1 cellular context compared by ENCODE assay signal in the genomic region with DNA sequence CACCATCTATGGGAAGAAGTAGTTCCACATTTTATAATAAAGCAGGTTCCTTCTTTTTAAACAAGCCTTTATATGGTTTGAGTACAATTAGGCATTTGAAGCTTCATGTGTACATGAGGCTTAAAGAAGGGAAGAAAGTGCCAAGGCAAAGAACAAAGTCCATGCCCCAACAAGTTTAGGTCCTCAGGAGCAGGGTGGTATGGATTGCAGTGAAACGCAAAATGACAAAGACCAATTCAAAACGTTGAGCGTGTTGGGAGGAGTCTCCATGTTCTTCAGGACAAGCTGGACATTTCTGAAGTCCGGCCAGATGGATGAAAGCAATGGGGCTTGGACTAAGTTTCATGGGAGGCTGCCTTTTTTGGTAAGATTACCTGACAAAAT.
TF ChIP-seq lines count a peak whose summit lies in the region.

No MANE protein-coding gene starts in this region.

TF ChIP-seq in HepG2, 621 proteins besides CTCF, POLR2A, EP300 and RAD21 (continued from another document and continues in another):
- TF ChIP-seq, protein P1, sequence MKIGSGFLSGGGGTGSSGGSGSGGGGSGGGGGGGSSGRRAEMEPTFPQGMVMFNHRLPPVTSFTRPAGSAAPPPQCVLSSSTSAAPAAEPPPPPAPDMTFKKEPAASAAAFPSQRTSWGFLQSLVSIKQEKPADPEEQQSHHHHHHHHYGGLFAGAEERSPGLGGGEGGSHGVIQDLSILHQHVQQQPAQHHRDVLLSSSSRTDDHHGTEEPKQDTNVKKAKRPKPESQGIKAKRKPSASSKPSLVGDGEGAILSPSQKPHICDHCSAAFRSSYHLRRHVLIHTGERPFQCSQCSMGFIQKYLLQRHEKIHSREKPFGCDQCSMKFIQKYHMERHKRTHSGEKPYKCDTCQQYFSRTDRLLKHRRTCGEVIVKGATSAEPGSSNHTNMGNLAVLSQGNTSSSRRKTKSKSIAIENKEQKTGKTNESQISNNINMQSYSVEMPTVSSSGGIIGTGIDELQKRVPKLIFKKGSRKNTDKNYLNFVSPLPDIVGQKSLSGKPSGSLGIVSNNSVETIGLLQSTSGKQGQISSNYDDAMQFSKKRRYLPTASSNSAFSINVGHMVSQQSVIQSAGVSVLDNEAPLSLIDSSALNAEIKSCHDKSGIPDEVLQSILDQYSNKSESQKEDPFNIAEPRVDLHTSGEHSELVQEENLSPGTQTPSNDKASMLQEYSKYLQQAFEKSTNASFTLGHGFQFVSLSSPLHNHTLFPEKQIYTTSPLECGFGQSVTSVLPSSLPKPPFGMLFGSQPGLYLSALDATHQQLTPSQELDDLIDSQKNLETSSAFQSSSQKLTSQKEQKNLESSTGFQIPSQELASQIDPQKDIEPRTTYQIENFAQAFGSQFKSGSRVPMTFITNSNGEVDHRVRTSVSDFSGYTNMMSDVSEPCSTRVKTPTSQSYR (CRISPR knock-in tag; IDR thresholded peaks at IDR 0.05; ENCODE audit: borderline replicate concordance) = no peak
- TF ChIP-seq ZNF644 (CRISPR knock-in tag; IDR thresholded peaks at IDR 0.05; ENCODE audit: low read depth) (peak; percentile 87), HNF4A (CRISPR knock-in tag; IDR thresholded peaks at IDR 0.05) (peak; percentile 92), ZNF713 (CRISPR knock-in tag; IDR thresholded peaks at IDR 0.05) (no peak), POGZ (CRISPR knock-in tag; IDR thresholded peaks at IDR 0.05) (no peak), KDM6A (CRISPR knock-in tag; IDR thresholded peaks at IDR 0.05; ENCODE audit: low read depth) (0 out of 2 replicates have a peak, but pooled peaks have one; percentile 37), FIP1L1 (IDR thresholded peaks at IDR 0.05; ENCODE audit: borderline replicate concordance, insufficient read depth, low read depth, low read length) (no peak), ZNF546 (CRISPR knock-in tag; conservative IDR thresholded peaks at IDR 0.05) (no peak), HDAC1 (CRISPR knock-in tag; IDR thresholded peaks at IDR 0.05) (no peak), FOSL1 (CRISPR knock-in tag; IDR thresholded peaks at IDR 0.05; ENCODE audit: borderline replicate concordance) (no peak), ZNF816 (CRISPR knock-in tag; IDR thresholded peaks at IDR 0.05; ENCODE audit: borderline replicate concordance) (no peak), SRY (CRISPR knock-in tag; IDR thresholded peaks at IDR 0.05) (no peak), RBFOX2 (IDR thresholded peaks at IDR 0.05; ENCODE audit: low read depth, low read length) (no peak), GTF2F1 (IDR thresholded peaks at IDR 0.05; ENCODE audit: low read length) (no peak), MTF1 (CRISPR knock-in tag; IDR thresholded peaks at IDR 0.05) (no peak), SCMH1 (CRISPR knock-in tag; IDR thresholded peaks at IDR 0.05; ENCODE audit: borderline replicate concordance) (no peak), SNRNP70 (IDR thresholded peaks at IDR 0.05; ENCODE audit: low read depth, low read length) (no peak), ZC3H13 (CRISPR knock-in tag; IDR thresholded peaks at IDR 0.05) (no peak), ZNF7 (CRISPR knock-in tag; IDR thresholded peaks at IDR 0.05) (no peak), SOX5 (CRISPR knock-in tag; IDR thresholded peaks at IDR 0.05; ENCODE audit: borderline replicate concordance) (peak; percentile 58), ZNF878 (CRISPR knock-in tag; IDR thresholded peaks at IDR 0.05) (no peak), ZNF530 (CRISPR knock-in tag; IDR thresholded peaks at IDR 0.05; ENCODE audit: low read depth) (no peak), ZNF564 (CRISPR knock-in tag; IDR thresholded peaks at IDR 0.05) (no peak), MED8 (CRISPR knock-in tag; IDR thresholded peaks at IDR 0.05; ENCODE audit: insufficient replicate concordance) (no peak), ZNF747 (CRISPR knock-in tag; IDR thresholded peaks at IDR 0.05; ENCODE audit: borderline replicate concordance) (no peak), TAF15 (IDR thresholded peaks at IDR 0.05; ENCODE audit: low read depth, low read length, poor library complexity, severe bottlenecking) (no peak), ZNF138 (CRISPR knock-in tag; IDR thresholded peaks at IDR 0.05; ENCODE audit: low read depth) (no peak), ZNF891 (CRISPR knock-in tag; IDR thresholded peaks at IDR 0.05) (no peak)
- TF ChIP-seq, protein P2, sequence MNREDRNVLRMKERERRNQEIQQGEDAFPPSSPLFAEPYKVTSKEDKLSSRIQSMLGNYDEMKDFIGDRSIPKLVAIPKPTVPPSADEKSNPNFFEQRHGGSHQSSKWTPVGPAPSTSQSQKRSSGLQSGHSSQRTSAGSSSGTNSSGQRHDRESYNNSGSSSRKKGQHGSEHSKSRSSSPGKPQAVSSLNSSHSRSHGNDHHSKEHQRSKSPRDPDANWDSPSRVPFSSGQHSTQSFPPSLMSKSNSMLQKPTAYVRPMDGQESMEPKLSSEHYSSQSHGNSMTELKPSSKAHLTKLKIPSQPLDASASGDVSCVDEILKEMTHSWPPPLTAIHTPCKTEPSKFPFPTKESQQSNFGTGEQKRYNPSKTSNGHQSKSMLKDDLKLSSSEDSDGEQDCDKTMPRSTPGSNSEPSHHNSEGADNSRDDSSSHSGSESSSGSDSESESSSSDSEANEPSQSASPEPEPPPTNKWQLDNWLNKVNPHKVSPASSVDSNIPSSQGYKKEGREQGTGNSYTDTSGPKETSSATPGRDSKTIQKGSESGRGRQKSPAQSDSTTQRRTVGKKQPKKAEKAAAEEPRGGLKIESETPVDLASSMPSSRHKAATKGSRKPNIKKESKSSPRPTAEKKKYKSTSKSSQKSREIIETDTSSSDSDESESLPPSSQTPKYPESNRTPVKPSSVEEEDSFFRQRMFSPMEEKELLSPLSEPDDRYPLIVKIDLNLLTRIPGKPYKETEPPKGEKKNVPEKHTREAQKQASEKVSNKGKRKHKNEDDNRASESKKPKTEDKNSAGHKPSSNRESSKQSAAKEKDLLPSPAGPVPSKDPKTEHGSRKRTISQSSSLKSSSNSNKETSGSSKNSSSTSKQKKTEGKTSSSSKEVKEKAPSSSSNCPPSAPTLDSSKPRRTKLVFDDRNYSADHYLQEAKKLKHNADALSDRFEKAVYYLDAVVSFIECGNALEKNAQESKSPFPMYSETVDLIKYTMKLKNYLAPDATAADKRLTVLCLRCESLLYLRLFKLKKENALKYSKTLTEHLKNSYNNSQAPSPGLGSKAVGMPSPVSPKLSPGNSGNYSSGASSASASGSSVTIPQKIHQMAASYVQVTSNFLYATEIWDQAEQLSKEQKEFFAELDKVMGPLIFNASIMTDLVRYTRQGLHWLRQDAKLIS (CRISPR knock-in tag; IDR thresholded peaks at IDR 0.05) = no peak; the same call in 1 of the 2 replicates
- TF ChIP-seq, protein P3, sequence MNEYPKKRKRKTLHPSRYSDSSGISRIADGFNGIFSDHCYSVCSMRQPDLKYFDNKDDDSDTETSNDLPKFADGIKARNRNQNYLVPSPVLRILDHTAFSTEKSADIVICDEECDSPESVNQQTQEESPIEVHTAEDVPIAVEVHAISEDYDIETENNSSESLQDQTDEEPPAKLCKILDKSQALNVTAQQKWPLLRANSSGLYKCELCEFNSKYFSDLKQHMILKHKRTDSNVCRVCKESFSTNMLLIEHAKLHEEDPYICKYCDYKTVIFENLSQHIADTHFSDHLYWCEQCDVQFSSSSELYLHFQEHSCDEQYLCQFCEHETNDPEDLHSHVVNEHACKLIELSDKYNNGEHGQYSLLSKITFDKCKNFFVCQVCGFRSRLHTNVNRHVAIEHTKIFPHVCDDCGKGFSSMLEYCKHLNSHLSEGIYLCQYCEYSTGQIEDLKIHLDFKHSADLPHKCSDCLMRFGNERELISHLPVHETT (CRISPR knock-in tag; conservative IDR thresholded peaks at IDR 0.05) = no peak
- TF ChIP-seq, protein P4, sequence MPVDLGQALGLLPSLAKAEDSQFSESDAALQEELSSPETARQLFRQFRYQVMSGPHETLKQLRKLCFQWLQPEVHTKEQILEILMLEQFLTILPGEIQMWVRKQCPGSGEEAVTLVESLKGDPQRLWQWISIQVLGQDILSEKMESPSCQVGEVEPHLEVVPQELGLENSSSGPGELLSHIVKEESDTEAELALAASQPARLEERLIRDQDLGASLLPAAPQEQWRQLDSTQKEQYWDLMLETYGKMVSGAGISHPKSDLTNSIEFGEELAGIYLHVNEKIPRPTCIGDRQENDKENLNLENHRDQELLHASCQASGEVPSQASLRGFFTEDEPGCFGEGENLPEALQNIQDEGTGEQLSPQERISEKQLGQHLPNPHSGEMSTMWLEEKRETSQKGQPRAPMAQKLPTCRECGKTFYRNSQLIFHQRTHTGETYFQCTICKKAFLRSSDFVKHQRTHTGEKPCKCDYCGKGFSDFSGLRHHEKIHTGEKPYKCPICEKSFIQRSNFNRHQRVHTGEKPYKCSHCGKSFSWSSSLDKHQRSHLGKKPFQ (CRISPR knock-in tag; IDR thresholded peaks at IDR 0.05; ENCODE audit: insufficient replicate concordance) = no peak
- TF ChIP-seq, protein P5, sequence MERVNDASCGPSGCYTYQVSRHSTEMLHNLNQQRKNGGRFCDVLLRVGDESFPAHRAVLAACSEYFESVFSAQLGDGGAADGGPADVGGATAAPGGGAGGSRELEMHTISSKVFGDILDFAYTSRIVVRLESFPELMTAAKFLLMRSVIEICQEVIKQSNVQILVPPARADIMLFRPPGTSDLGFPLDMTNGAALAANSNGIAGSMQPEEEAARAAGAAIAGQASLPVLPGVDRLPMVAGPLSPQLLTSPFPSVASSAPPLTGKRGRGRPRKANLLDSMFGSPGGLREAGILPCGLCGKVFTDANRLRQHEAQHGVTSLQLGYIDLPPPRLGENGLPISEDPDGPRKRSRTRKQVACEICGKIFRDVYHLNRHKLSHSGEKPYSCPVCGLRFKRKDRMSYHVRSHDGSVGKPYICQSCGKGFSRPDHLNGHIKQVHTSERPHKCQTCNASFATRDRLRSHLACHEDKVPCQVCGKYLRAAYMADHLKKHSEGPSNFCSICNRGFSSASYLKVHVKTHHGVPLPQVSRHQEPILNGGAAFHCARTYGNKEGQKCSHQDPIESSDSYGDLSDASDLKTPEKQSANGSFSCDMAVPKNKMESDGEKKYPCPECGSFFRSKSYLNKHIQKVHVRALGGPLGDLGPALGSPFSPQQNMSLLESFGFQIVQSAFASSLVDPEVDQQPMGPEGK (CRISPR knock-in tag; IDR thresholded peaks at IDR 0.05) = peak; percentile 38; the same call in 1 of the 2 replicates
- TF ChIP-seq, protein P6, sequence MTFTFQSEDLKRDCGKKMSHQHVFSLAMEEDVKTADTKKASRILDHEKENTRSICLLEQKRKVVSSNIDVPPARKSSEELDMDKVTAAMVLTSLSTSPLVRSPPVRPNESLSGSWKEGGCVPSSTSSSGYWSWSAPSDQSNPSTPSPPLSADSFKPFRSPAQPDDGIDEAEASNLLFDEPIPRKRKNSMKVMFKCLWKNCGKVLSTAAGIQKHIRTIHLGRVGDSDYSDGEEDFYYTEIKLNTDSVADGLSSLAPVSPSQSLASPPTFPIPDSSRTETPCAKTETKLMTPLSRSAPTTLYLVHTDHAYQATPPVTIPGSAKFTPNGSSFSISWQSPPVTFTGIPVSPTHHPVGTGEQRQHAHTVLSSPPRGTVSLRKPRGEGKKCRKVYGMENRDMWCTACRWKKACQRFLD (CRISPR knock-in tag; IDR thresholded peaks at IDR 0.05; ENCODE audit: borderline replicate concordance) = no peak
- TF ChIP-seq, protein P7, sequence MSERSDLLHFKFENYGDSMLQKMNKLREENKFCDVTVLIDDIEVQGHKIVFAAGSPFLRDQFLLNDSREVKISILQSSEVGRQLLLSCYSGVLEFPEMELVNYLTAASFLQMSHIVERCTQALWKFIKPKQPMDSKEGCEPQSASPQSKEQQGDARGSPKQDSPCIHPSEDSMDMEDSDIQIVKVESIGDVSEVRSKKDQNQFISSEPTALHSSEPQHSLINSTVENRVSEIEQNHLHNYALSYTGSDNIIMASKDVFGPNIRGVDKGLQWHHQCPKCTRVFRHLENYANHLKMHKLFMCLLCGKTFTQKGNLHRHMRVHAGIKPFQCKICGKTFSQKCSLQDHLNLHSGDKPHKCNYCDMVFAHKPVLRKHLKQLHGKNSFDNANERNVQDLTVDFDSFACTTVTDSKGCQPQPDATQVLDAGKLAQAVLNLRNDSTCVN (CRISPR knock-in tag; IDR thresholded peaks at IDR 0.05; ENCODE audit: borderline replicate concordance) = no peak
- TF ChIP-seq, protein P8, sequence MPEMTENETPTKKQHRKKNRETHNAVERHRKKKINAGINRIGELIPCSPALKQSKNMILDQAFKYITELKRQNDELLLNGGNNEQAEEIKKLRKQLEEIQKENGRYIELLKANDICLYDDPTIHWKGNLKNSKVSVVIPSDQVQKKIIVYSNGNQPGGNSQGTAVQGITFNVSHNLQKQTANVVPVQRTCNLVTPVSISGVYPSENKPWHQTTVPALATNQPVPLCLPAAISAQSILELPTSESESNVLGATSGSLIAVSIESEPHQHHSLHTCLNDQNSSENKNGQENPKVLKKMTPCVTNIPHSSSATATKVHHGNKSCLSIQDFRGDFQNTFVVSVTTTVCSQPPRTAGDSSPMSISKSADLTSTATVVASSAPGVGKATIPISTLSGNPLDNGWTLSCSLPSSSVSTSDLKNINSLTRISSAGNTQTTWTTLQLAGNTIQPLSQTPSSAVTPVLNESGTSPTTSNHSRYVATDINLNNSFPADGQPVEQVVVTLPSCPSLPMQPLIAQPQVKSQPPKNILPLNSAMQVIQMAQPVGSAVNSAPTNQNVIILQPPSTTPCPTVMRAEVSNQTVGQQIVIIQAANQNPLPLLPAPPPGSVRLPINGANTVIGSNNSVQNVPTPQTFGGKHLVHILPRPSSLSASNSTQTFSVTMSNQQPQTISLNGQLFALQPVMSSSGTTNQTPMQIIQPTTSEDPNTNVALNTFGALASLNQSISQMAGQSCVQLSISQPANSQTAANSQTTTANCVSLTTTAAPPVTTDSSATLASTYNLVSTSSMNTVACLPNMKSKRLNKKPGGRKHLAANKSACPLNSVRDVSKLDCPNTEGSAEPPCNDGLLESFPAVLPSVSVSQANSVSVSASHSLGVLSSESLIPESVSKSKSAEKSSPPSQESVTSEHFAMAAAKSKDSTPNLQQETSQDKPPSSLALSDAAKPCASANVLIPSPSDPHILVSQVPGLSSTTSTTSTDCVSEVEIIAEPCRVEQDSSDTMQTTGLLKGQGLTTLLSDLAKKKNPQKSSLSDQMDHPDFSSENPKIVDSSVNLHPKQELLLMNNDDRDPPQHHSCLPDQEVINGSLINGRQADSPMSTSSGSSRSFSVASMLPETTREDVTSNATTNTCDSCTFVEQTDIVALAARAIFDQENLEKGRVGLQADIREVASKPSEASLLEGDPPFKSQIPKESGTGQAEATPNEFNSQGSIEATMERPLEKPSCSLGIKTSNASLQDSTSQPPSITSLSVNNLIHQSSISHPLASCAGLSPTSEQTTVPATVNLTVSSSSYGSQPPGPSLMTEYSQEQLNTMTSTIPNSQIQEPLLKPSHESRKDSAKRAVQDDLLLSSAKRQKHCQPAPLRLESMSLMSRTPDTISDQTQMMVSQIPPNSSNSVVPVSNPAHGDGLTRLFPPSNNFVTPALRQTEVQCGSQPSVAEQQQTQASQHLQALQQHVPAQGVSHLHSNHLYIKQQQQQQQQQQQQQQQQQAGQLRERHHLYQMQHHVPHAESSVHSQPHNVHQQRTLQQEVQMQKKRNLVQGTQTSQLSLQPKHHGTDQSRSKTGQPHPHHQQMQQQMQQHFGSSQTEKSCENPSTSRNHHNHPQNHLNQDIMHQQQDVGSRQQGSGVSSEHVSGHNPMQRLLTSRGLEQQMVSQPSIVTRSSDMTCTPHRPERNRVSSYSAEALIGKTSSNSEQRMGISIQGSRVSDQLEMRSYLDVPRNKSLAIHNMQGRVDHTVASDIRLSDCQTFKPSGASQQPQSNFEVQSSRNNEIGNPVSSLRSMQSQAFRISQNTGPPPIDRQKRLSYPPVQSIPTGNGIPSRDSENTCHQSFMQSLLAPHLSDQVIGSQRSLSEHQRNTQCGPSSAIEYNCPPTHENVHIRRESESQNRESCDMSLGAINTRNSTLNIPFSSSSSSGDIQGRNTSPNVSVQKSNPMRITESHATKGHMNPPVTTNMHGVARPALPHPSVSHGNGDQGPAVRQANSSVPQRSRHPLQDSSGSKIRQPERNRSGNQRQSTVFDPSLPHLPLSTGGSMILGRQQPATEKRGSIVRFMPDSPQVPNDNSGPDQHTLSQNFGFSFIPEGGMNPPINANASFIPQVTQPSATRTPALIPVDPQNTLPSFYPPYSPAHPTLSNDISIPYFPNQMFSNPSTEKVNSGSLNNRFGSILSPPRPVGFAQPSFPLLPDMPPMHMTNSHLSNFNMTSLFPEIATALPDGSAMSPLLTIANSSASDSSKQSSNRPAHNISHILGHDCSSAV (CRISPR knock-in tag; IDR thresholded peaks at IDR 0.05; ENCODE audit: borderline replicate concordance) = no peak
